8 cellular contexts compared by ENCODE assay signal in the genomic region with DNA sequence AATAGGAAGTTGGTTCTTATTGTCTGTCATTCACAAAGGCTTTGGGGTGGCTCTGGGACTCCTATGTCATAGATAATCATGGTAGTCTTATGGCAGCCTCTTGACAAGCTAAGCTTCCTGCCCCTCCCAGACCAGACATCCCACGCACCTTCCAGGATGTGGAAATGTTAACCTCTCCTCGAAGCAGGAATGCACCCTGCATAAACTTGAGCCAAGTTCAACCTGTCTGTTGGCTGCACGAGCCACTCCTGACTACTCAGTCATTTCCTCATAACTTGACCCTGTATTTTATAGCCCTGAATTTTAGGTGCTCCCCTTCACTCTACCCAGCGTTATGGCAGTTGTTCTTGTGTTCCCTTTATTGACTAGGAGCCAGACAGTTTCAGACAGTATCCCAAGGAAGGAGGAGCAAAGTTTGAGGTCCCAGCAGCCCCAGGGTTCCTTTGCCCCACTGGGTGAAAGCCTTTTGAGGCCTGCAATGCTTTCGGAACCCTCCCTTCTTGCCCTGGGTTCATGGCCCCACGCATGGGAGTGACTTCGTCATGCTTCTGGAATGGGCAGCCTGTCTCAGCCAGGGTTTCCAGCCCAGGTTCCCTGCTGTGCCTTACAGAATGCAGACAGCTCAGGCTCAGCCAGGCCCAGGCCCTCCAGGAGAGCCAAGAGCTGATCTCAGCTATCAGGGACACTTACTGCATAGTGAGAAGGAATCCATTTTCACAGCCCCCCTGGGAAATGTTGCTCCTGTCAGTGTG. TPM values are rescaled to one million over a fixed set of nuclear protein-coding genes. Genes with fewer than 3 reads are reported as not detected.
DNase-seq lines count a peak whose midpoint lies in the region; ATAC-seq and TF ChIP-seq lines count a peak whose summit lies in the region.

No MANE protein-coding gene starts in this region.

- H3K4me1 ChIP-seq in tibial artery, result peaks cover 0 to 18% (median 10%) of the 10 kb centered on the region in 4 donors

- H3K36me3 ChIP-seq in tibial artery, result no peaks in the 10 kb centered on the region

- no peak overlapping the region for H3K4me3 ChIP-seq in choroid plexus epithelial cell (ENCODE audit: low read depth, low read length)
- no peak overlapping the region for H3K4me3 ChIP-seq in tibial artery

- H3K27me3 ChIP-seq in tibial artery, result no peaks in the 10 kb centered on the region

- DNase-seq in HT1080 (ENCODE audit: low read depth) (peak; percentile 90), choroid plexus epithelial cell (ENCODE audit: low read depth) (peak; percentile 100), left colon (no peak), tibial artery (peak; percentile 30 to 74), NCI-H2227 (lab: John Stamatoyannopoulos, UW; ENCODE audit: unreplicated experiment) (no peak), NCI-H146 treated with DMSO at 0.1 percent for 48 hours (lab: John Stamatoyannopoulos, UW; ENCODE audit: unreplicated experiment) (no peak)

- ATAC-seq in left colon (peak; percentile 88), GM19463 (IDR thresholded peaks at IDR 0.05; ENCODE audit: unreplicated experiment) (no peak), GM19452 (IDR thresholded peaks at IDR 0.05; ENCODE audit: unreplicated experiment) (no peak)

- intact Hi-C loops in left colon (cut with DNase I, micrococcal nuclease) (no loop called here), tibial artery (cut with DNase I; ENCODE audit: low total_unique reads) (no loop called here)

- no peaks in the 10 kb centered on the region for H3K9me3 ChIP-seq in tibial artery

- H3K27ac ChIP-seq in tibial artery, result peak overlapping the region; percentile 42 to 56

- TF ChIP-seq CTCF in choroid plexus epithelial cell (conservative IDR thresholded peaks at IDR 0.05; ENCODE audit: low read depth, low read length), result no peak
- TF ChIP-seq CTCF in tibial artery (IDR thresholded peaks at IDR 0.05), result no peak

RNA-seq across cellular contexts. Expression of gene INO80C, which starts 15.6 kb away (rescaled TPM):
- total RNA-seq in HT1080 (2014; rRNA removed; shearing (Covaris generic)), result 15.7 and 20.5 TPM in 2 replicates
- polyA plus RNA-seq in HT1080 (2015; cell fraction: cytosol; rRNA removed), result 19.9 and 25.9 TPM in 2 replicates
- 24.0 and 25.1 TPM in 2 replicates for polyA plus RNA-seq in HT1080 (2015; cell fraction: nucleus; rRNA removed)
- total RNA-seq in left colon, result 10 to 100 TPM; 35.2 to 37.5 TPM

Comparison
In these comparisons a context has a peak if more than half of its experiments do, and no peak if none do; other contexts are left out.
1. DNase-seq: peak in HT1080 (single experiment), choroid plexus epithelial cell (single experiment) and tibial artery (2 of 2); none in left colon (0 of 2), NCI-H2227 (single experiment) and NCI-H146 treated with DMSO at 0.1 percent for 48 hours (single experiment).